Comparison of ENCODE assay signal across 11 cellular contexts in genomic region chr3:156620260-156620659, GRCh38. TPM values are rescaled to one million over a fixed set of nuclear protein-coding genes. Genes with fewer than 3 reads are reported as not detected.
DNase-seq lines count a peak whose midpoint lies in the region; TF ChIP-seq lines count a peak whose summit lies in the region.
"Had no signal": no experiment of that assay in that cellular context is flagged by ENCODE, and none has a peak within 500 bp of the region (broad histone marks: within the 10 kb centered on the region; RNA-seq: fewer than 3 reads in every experiment).

No MANE protein-coding gene starts in this region.

- TF ChIP-seq POLR2A in erythroblast (IDR thresholded peaks at IDR 0.05; ENCODE audit: low read length): no peak

- TF ChIP-seq CTCF in endodermal cell (conservative IDR thresholded peaks at IDR 0.05): no peak

- no peak overlapping the region for H3K27ac Mint-ChIP-seq in endodermal cell

- H3K4me3 Mint-ChIP-seq in endodermal cell: no peak overlapping the region

- peaks cover 10% of the 10 kb centered on the region for H3K4me1 Mint-ChIP-seq in endodermal cell

- H3K9me3 ChIP-seq in Karpas-422 (ENCODE audit: low read length) (no peaks in the 10 kb centered on the region), endodermal cell (ENCODE audit: control insufficient read depth, low read length) (no peaks in the 10 kb centered on the region)
- H3K9me3 ChIP-seq: tibial artery had no signal

- in situ Hi-C loops in G401 (cut with HindIII; ENCODE audit: low sequenced_read_pairs): no loop called here

- DNase-seq in Daoy (ENCODE audit: low read depth) (peak; percentile 49), Karpas-422 (peak; percentile 69), NCI-H748 (lab: John Stamatoyannopoulos, UW; ENCODE audit: unreplicated experiment) (peak; percentile 90), erythroblast (lab: John Stamatoyannopoulos, UW) (peak; percentile 57 to 73), endodermal cell (no peak), GM19238 (ENCODE audit: insufficient read length, low spot score) (no peak), GM19240 (ENCODE audit: insufficient read length, low spot score) (no peak), G401 (ENCODE audit: low spot score) (no peak)
- DNase-seq: NCI-H187 treated with DMSO at 0.1 percent for 48 hours, tibial artery had no signal

- no peaks in the 10 kb centered on the region for H3K36me3 Mint-ChIP-seq in endodermal cell (ENCODE audit: low read depth)

- H3K4me3 ChIP-seq in Karpas-422 (ENCODE audit: low read length): no peak overlapping the region
- H3K4me3 ChIP-seq in endodermal cell (ENCODE audit: low read length): no peak overlapping the region
- H3K4me3 ChIP-seq: tibial artery had no signal

- no peaks in the 10 kb centered on the region for H3K79me2 ChIP-seq in Karpas-422 (ENCODE audit: low read length)
- H3K79me2 ChIP-seq: parathyroid adenoma had no signal

- peaks cover 8% of the 10 kb centered on the region for H3K4me1 ChIP-seq in Karpas-422 (ENCODE audit: low read length)
- H3K4me1 ChIP-seq in endodermal cell (ENCODE audit: control insufficient read depth, insufficient read depth, low read length): peaks cover 8% of the 10 kb centered on the region
- H3K4me1 ChIP-seq: parathyroid adenoma had no signal

- H3K36me3 ChIP-seq in Karpas-422 (ENCODE audit: insufficient read depth, low read length) (no peaks in the 10 kb centered on the region), endodermal cell (ENCODE audit: control insufficient read depth, insufficient read depth, low read length) (no peaks in the 10 kb centered on the region)
- H3K36me3 ChIP-seq: tibial artery had no signal

- no peaks in the 10 kb centered on the region for H3K27me3 Mint-ChIP-seq in endodermal cell (ENCODE audit: insufficient read depth)

- no peaks in the 10 kb centered on the region for H3K9me3 Mint-ChIP-seq in endodermal cell

- H3K9me2 ChIP-seq in Karpas-422 (replicated peaks; ENCODE audit: insufficient read depth, low read length): no peaks in the 10 kb centered on the region

- H3K27me3 ChIP-seq in Karpas-422 (ENCODE audit: low read length) (no peaks in the 10 kb centered on the region), endodermal cell (ENCODE audit: control insufficient read depth, insufficient read depth, low read length, poor library complexity, severe bottlenecking) (no peaks in the 10 kb centered on the region)
- H3K27me3 ChIP-seq: tibial artery had no signal

- H3K9ac ChIP-seq in Karpas-422 (ENCODE audit: low read length) (no peak overlapping the region), endodermal cell (ENCODE audit: extremely low read depth, low read length, poor library complexity, severe bottlenecking) (no peak overlapping the region)
- H3K9ac ChIP-seq: parathyroid adenoma had no signal

- WGBS in endodermal cell (ENCODE audit: insufficient coverage in 1 of 2, insufficient read length in 1 of 2), 2 experiments: 91 to 95% methylated on average over 1 to 2 of the region's 2 CpGs

- no peak overlapping the region for H2AFZ ChIP-seq in Karpas-422 (ENCODE audit: low read length)
- H2AFZ ChIP-seq: parathyroid adenoma had no signal

- H3K27ac ChIP-seq in Karpas-422 (ENCODE audit: low read length) (no peak overlapping the region), endodermal cell (ENCODE audit: low read depth, low read length) (no peak overlapping the region)
- H3K27ac ChIP-seq: parathyroid adenoma, tibial artery had no signal

- H4K20me1 ChIP-seq in Karpas-422 (ENCODE audit: insufficient read depth, low read depth, low read length): no peaks in the 10 kb centered on the region

- no peak overlapping the region for H3K4me2 ChIP-seq in Karpas-422 (ENCODE audit: low read depth, low read length, poor library complexity, severe bottlenecking)

RNA-seq across cellular contexts. Expression of gene TIPARP, which starts 54.1 kb away (rescaled TPM):
- total RNA-seq in Daoy (2014; rRNA removed; shearing (Covaris generic)): 32.8 and 41.0 TPM in 2 replicates
- 9.5 and 20.4 TPM in 2 replicates for total RNA-seq in Karpas-422 (2014; rRNA removed; shearing (Covaris generic); ENCODE audit: low replicate concordance)
- total RNA-seq in endodermal cell: 10 to 100 TPM; 27.1 to 34.3 TPM
- 14.8 TPM for polyA plus RNA-seq in endodermal cell (2013, experiment 1 of 2)
- polyA plus RNA-seq in endodermal cell (2013, experiment 2 of 2): 14.7 TPM
- 26.5 and 33.1 TPM in 2 replicates for total RNA-seq in G401 (2014; rRNA removed; shearing (Covaris generic))

Comparison
In these comparisons a context has a peak if more than half of its experiments do, and no peak if none do; other contexts are left out.
1. DNase-seq: peak in Daoy (single experiment), Karpas-422 (single experiment), NCI-H748 (single experiment) and erythroblast (2 of 2); none in endodermal cell (single experiment), GM19238 (single experiment), GM19240 (single experiment) and G401 (single experiment).